In the genomic region with DNA sequence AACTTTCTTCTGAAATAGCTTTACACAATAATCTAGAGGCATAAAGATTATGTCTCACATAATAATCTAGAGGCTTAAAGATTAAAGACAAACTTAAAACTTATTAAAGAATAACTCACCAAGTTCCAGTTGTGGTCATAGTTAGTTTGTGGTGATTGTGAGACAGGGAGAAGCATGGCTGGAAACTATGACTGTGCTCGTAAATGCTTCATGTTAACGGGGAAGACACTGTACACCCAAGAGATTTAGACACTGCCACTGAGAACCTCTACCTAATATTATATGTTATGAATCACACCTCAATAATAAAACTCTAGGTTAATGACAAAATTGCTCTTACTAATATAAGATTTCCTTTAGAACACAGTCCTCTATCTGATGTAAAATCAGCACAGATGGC, we compare ENCODE assay signal across 21 cellular contexts.
DNase-seq lines count a peak whose midpoint lies in the region; ATAC-seq and TF ChIP-seq lines count a peak whose summit lies in the region.
"Had no signal": no experiment of that assay in that cellular context is flagged by ENCODE, and none has a peak within 500 bp of the region (broad histone marks: within the 10 kb centered on the region; RNA-seq: fewer than 3 reads in every experiment).

No MANE protein-coding gene starts in this region.

- DNase-seq in activated naive CD4-positive, alpha-beta T cell treated with anti-CD3 and anti-CD28 coated beads, Interleukin-2, amount 50 U/mL, for 72 hours (ENCODE audit: low spot score in 2 of 2), result no peak
- DNase-seq in activated naive CD4-positive, alpha-beta T cell treated with Interleukin-2 at 50 U/mL for 16 hours, result no peak
- DNase-seq in UCSD-AML1 (lab: John Stamatoyannopoulos, UW; ENCODE audit: unreplicated experiment) (no peak), GM10266 (ENCODE audit: extremely low spot score) (no peak)
- DNase-seq: CD4-positive, CD25-positive, alpha-beta regulatory T cell; DMS153; IMR-90; KG1; NCI-H1092 treated with DMSO at 0.1 percent for 48 hours; NCI-H1436; NCI-H187; NCI-H2081 treated with DMSO at 0.1 percent for 48 hours; NCI-H2171 treated with DMSO at 0.1 percent for 48 hours; NCI-H345; NCI-H510A treated with DMSO at 0.1 percent for 48 hours; NCI-H774; SK-N-SH had no signal

- H3K27me3 Mint-ChIP-seq in activated T-helper 17 cell treated with anti-CD3 and anti-CD28 coated beads, Interleukin-2, amount 50 U/mL, for 72 hours, result peaks cover 28% of the 10 kb centered on the region

- H3K4me1 Mint-ChIP-seq in activated T-helper 17 cell treated with anti-CD3 and anti-CD28 coated beads, Interleukin-2, amount 50 U/mL, for 72 hours, result peaks cover 12% of the 10 kb centered on the region

- peak; percentile 29 to 42 for ATAC-seq in activated naive CD4-positive, alpha-beta T cell treated with anti-CD3 and anti-CD28 coated beads, Interleukin-2, amount 50 U/mL, for 72 hours
- ATAC-seq in HG02981 (IDR thresholded peaks at IDR 0.05; ENCODE audit: unreplicated experiment) (peak; percentile 61), GM18873 (IDR thresholded peaks at IDR 0.05; ENCODE audit: low FRiP score, unreplicated experiment) (no peak)
- ATAC-seq in activated T-helper 17 cell treated with anti-CD3 and anti-CD28 coated beads, Interleukin-2, amount 50 U/mL, for 72 hours (replicated peaks), result peak; percentile 32
- ATAC-seq: HCT116 had no signal

- H3K36me3 Mint-ChIP-seq in activated naive CD4-positive, alpha-beta T cell treated with anti-CD3 and anti-CD28 coated beads, Interleukin-2, amount 50 U/mL, for 72 hours, result peaks cover 0 to 9% of the 10 kb centered on the region in 2 donors
- no peaks in the 10 kb centered on the region for H3K36me3 Mint-ChIP-seq in activated T-helper 17 cell treated with anti-CD3 and anti-CD28 coated beads, Interleukin-2, amount 50 U/mL, for 72 hours (ENCODE audit: low read depth)
- H3K36me3 Mint-ChIP-seq: CD4-positive, CD25-positive, alpha-beta regulatory T cell had no signal

- TF ChIP-seq CTCF in GM10266 (IDR thresholded peaks at IDR 0.05; ENCODE audit: control insufficient read depth, insufficient read depth, low read depth, missing control alignments), result no peak

- peaks cover 0 to 4% of the 10 kb centered on the region in 2 donors for H3K9me3 Mint-ChIP-seq in activated naive CD4-positive, alpha-beta T cell treated with anti-CD3 and anti-CD28 coated beads, Interleukin-2, amount 50 U/mL, for 72 hours
- H3K9me3 Mint-ChIP-seq in activated T-helper 17 cell treated with anti-CD3 and anti-CD28 coated beads, Interleukin-2, amount 50 U/mL, for 72 hours, result no peaks in the 10 kb centered on the region

- H3K4me3 Mint-ChIP-seq in activated T-helper 17 cell treated with anti-CD3 and anti-CD28 coated beads, Interleukin-2, amount 50 U/mL, for 72 hours, result no peak overlapping the region
- H3K4me3 Mint-ChIP-seq: CD4-positive, CD25-positive, alpha-beta regulatory T cell had no signal

- H3K27ac Mint-ChIP-seq in activated naive CD4-positive, alpha-beta T cell treated with anti-CD3 and anti-CD28 coated beads, Interleukin-2, amount 50 U/mL, for 72 hours, result no peak overlapping the region
- no peak overlapping the region for H3K27ac Mint-ChIP-seq in activated T-helper 17 cell treated with anti-CD3 and anti-CD28 coated beads, Interleukin-2, amount 50 U/mL, for 72 hours
- H3K27ac Mint-ChIP-seq: CD4-positive, CD25-positive, alpha-beta regulatory T cell had no signal
